8 cellular contexts compared by ENCODE assay signal in genomic region chr1:109546311-109547109, GRCh38. TPM values are rescaled to one million over a fixed set of nuclear protein-coding genes. Genes with fewer than 3 reads are reported as not detected.
DNase-seq lines count a peak whose midpoint lies in the region; ATAC-seq, FAIRE-seq and TF ChIP-seq lines count a peak whose summit lies in the region.

No MANE protein-coding gene starts in this region.

- H3K4me3 ChIP-seq in dorsolateral prefrontal cortex (peak overlapping the region in 58 of 59 donors; percentile 5 to 99 (median 92)), right lobe of liver (peak overlapping the region; percentile 85 to 89 (median 88))

- ATAC-seq in HG03558 (IDR thresholded peaks at IDR 0.05; ENCODE audit: extremely low read depth, unreplicated experiment) (peak; percentile 38), right lobe of liver (peak; percentile 75 to 81 (median 80)), GM19467 (IDR thresholded peaks at IDR 0.05; ENCODE audit: unreplicated experiment) (no peak)

- peak overlapping the region; percentile 6 to 98 (median 88) for H3K27ac ChIP-seq in dorsolateral prefrontal cortex
- peak overlapping the region; percentile 92 to 97 (median 95) for H3K27ac ChIP-seq in right lobe of liver

- DNase-seq in GM12892 (ENCODE audit: insufficient read length) (peak; percentile 77), NCI-H748 (lab: John Stamatoyannopoulos, UW; ENCODE audit: unreplicated experiment) (peak; percentile 91), dorsolateral prefrontal cortex (peak; percentile 71 to 93 (median 86)), right lobe of liver (peak; percentile 82 to 90 (median 86))
- peak; percentile 90 to 92 for DNase-seq in activated CD4-positive, alpha-beta T cell treated with anti-CD3 and anti-CD28 coated beads, Interleukin-2, amount 50 U/mL, for 4 hours
- DNase-seq in stimulated activated CD4-positive, alpha-beta T cell treated with anti-CD3 and anti-CD28 coated beads, Interleukin-2, amount 100 ng/mL, for 48 hours = peak; percentile 86 to 94

- FAIRE-seq in GM12892 (lab: Jason Lieb, UNC) = peak; percentile 92

- no peaks in the 10 kb centered on the region for H3K27me3 ChIP-seq in dorsolateral prefrontal cortex
- H3K27me3 ChIP-seq in right lobe of liver = no peaks in the 10 kb centered on the region

- H3K36me3 ChIP-seq in right lobe of liver = no peaks in the 10 kb centered on the region

- TF ChIP-seq CTCF in dorsolateral prefrontal cortex (IDR thresholded peaks at IDR 0.05 in 54 of 56, conservative IDR thresholded peaks at IDR 0.05 in 2 of 56; ENCODE audit: low read depth in 1 of 56, partially characterized antibody in 56 of 56) (peak; percentile 86 to 99 (median 95)), right lobe of liver (IDR thresholded peaks at IDR 0.05) (peak; percentile 87 to 94 (median 90))

- intact Hi-C loops in dorsolateral prefrontal cortex (cut with DNase I) = loop anchor here (1.0 to 5.0 kb wide), 5 partner anchors 81 to 438 kb away; partner anchors contain the start of gene AHCYL1 (in 1 of the 2)
- intact Hi-C loops in right lobe of liver (cut with DNase I) = loop anchor here (10.0 kb wide), 3 partner anchors 78 to 228 kb away; partner anchors contain the start of gene EPS8L3 (in 1 of the 2)

- TF ChIP-seq POLR2A in GM12892 (IDR thresholded peaks at IDR 0.05; ENCODE audit: low read depth, low read length) = peak; percentile 6; the same call in 1 of the 2 replicates
- TF ChIP-seq POLR2A in right lobe of liver (IDR thresholded peaks at IDR 0.05) = peak; percentile 23

- peaks cover 0 to 28% (median 3%) of the 10 kb centered on the region in 4 donors for H3K4me1 ChIP-seq in right lobe of liver

- WGBS in right lobe of liver (ENCODE audit: insufficient coverage, low coverage, low lambda C conversion rate, missing lambda C conversion rate) = 14% methylated on average over 5 of the region's 5 CpGs

- H3K9me3 ChIP-seq in right lobe of liver = no peaks in the 10 kb centered on the region

RNA-seq across cellular contexts. Expression of gene GNAI3, which starts 1.9 kb away (rescaled TPM):
- polyA plus RNA-seq in GM12892 (2012; ENCODE audit: missing spikeins) = 6.1 TPM
- 1 to 10 TPM; 3.6 to 7.2 (median 5.2) TPM for total RNA-seq in dorsolateral prefrontal cortex
- 1 to 10 TPM; 2.5 to 4.3 (median 3.3) TPM for total RNA-seq in right lobe of liver

RNA-seq across cellular contexts. Expression of gene GPR61, which starts 6.8 kb away (rescaled TPM):
- 0.47 TPM for polyA plus RNA-seq in GM12892 (2012; ENCODE audit: missing spikeins)
- total RNA-seq in dorsolateral prefrontal cortex (10 to 100 TPM in 119 of 120 experiments, 1 to 10 TPM in 1; 8.5 to 48.4 (median 29.2) TPM), right lobe of liver (not detected)

RNA-seq across cellular contexts. Expression of gene AMIGO1, which starts 37.0 kb away (rescaled TPM):
- 0.25 TPM for polyA plus RNA-seq in GM12892 (2012; ENCODE audit: missing spikeins)
- total RNA-seq in dorsolateral prefrontal cortex (10 to 100 TPM; 18.0 to 60.3 (median 44.1) TPM), right lobe of liver (1 to 10 TPM; 2.6 to 3.9 (median 3.2) TPM)

RNA-seq across cellular contexts. Expression of gene CYB561D1, which starts 52.6 kb away (rescaled TPM):
- polyA plus RNA-seq in GM12892 (2012; ENCODE audit: missing spikeins) = 4.7 TPM
- total RNA-seq in dorsolateral prefrontal cortex = 10 to 100 TPM in 117 of 120 experiments, 1 to 10 TPM in 3; 9.4 to 21.7 (median 14.9) TPM
- total RNA-seq in right lobe of liver = 1 to 10 TPM; 1.5 to 3.1 (median 2.4) TPM

Comparison
In these comparisons a context has a peak if more than half of its experiments do, and no peak if none do; other contexts are left out.
1. RNA of gene GPR61, which starts 6.8 kb away (total RNA-seq): 8.5 to 48.4 TPM in dorsolateral prefrontal cortex; not detected in right lobe of liver; every median in the first group is over 4 times any median in the second.
2. Peak in every context shown above with its lines, with median percentiles within 50 percentile points of each other: DNase-seq.